ENCODE assay signal across 1 cellular context in genomic region chr3:17741621-17742091, GRCh38.
A peak's percentile ranks its signal among the peaks of the same experiment; 100 is the strongest.
TF ChIP-seq lines count a peak whose summit lies in the region.

No MANE protein-coding gene starts in this region.

TF ChIP-seq in K562, 482 proteins besides CTCF, POLR2A, EP300 and RAD21 (continued from another document):
- no peak for TF ChIP-seq CTCFL (IDR thresholded peaks at IDR 0.05; ENCODE audit: borderline replicate concordance, insufficient read depth, low read depth, low read length, poor library complexity, severe bottlenecking)
- TF ChIP-seq, protein P1, sequence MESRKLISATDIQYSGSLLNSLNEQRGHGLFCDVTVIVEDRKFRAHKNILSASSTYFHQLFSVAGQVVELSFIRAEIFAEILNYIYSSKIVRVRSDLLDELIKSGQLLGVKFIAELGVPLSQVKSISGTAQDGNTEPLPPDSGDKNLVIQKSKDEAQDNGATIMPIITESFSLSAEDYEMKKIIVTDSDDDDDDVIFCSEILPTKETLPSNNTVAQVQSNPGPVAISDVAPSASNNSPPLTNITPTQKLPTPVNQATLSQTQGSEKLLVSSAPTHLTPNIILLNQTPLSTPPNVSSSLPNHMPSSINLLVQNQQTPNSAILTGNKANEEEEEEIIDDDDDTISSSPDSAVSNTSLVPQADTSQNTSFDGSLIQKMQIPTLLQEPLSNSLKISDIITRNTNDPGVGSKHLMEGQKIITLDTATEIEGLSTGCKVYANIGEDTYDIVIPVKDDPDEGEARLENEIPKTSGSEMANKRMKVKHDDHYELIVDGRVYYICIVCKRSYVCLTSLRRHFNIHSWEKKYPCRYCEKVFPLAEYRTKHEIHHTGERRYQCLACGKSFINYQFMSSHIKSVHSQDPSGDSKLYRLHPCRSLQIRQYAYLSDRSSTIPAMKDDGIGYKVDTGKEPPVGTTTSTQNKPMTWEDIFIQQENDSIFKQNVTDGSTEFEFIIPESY (CRISPR knock-in tag; IDR thresholded peaks at IDR 0.05): no peak
- peak; percentile 73 for TF ChIP-seq GABPA (tag; conservative IDR thresholded peaks at IDR 0.05; ENCODE audit: low read depth)
- TF ChIP-seq COPS2 (conservative IDR thresholded peaks at IDR 0.05): no peak
- TF ChIP-seq, protein P2, sequence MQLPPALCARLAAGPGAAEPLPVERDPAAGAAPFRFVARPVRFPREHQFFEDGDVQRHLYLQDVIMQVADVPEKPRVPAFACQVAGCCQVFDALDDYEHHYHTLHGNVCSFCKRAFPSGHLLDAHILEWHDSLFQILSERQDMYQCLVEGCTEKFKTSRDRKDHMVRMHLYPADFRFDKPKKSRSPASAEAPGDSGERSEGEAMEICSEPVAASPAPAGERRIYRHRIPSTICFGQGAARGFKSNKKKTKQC (CRISPR knock-in tag; IDR thresholded peaks at IDR 0.05): no peak
- 0 out of 2 replicates have a peak, but pooled peaks have one; percentile 9 for TF ChIP-seq ZSCAN29 (IDR thresholded peaks at IDR 0.05)
- no peak for TF ChIP-seq STAT5A (IDR thresholded peaks at IDR 0.05; ENCODE audit: borderline replicate concordance, low read length)
- 0 out of 2 replicates have a peak, but pooled peaks have one; percentile 2 for TF ChIP-seq DPF2 (IDR thresholded peaks at IDR 0.05)
- TF ChIP-seq ZNF707 (CRISPR knock-in tag; conservative IDR thresholded peaks at IDR 0.05): no peak
- 0 out of 2 replicates have a peak, but pooled peaks have one; percentile 37 for TF ChIP-seq CC2D1A (IDR thresholded peaks at IDR 0.05)
- TF ChIP-seq, protein P3, sequence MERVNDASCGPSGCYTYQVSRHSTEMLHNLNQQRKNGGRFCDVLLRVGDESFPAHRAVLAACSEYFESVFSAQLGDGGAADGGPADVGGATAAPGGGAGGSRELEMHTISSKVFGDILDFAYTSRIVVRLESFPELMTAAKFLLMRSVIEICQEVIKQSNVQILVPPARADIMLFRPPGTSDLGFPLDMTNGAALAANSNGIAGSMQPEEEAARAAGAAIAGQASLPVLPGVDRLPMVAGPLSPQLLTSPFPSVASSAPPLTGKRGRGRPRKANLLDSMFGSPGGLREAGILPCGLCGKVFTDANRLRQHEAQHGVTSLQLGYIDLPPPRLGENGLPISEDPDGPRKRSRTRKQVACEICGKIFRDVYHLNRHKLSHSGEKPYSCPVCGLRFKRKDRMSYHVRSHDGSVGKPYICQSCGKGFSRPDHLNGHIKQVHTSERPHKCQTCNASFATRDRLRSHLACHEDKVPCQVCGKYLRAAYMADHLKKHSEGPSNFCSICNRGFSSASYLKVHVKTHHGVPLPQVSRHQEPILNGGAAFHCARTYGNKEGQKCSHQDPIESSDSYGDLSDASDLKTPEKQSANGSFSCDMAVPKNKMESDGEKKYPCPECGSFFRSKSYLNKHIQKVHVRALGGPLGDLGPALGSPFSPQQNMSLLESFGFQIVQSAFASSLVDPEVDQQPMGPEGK (CRISPR knock-in tag; IDR thresholded peaks at IDR 0.05; ENCODE audit: borderline replicate concordance): no peak
- TF ChIP-seq, protein P4, sequence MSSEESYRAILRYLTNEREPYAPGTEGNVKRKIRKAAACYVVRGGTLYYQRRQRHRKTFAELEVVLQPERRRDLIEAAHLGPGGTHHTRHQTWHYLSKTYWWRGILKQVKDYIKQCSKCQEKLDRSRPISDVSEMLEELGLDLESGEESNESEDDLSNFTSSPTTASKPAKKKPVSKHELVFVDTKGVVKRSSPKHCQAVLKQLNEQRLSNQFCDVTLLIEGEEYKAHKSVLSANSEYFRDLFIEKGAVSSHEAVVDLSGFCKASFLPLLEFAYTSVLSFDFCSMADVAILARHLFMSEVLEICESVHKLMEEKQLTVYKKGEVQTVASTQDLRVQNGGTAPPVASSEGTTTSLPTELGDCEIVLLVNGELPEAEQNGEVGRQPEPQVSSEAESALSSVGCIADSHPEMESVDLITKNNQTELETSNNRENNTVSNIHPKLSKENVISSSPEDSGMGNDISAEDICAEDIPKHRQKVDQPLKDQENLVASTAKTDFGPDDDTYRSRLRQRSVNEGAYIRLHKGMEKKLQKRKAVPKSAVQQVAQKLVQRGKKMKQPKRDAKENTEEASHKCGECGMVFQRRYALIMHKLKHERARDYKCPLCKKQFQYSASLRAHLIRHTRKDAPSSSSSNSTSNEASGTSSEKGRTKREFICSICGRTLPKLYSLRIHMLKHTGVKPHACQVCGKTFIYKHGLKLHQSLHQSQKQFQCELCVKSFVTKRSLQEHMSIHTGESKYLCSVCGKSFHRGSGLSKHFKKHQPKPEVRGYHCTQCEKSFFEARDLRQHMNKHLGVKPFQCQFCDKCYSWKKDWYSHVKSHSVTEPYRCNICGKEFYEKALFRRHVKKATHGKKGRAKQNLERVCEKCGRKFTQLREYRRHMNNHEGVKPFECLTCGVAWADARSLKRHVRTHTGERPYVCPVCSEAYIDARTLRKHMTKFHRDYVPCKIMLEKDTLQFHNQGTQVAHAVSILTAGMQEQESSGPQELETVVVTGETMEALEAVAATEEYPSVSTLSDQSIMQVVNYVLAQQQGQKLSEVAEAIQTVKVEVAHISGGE (CRISPR knock-in tag; IDR thresholded peaks at IDR 0.05): 0 out of 6 replicates have a peak, but pooled peaks of 1 of the 3 experiments have one; percentile 9
- 0 out of 2 replicates have a peak, but pooled peaks have one; percentile 14 for TF ChIP-seq SMARCA4 (IDR thresholded peaks at IDR 0.05)
TF ChIP-seq in K562: peak in this region for 25.
